ENCODE assay signal across 25 cellular contexts in genomic region chr4:18369561-18369960, GRCh38.
"Had no signal": no experiment of that assay in that cellular context is flagged by ENCODE, and none has a peak within 500 bp of the region (broad histone marks: within the 10 kb centered on the region; RNA-seq: fewer than 3 reads in every experiment).

No MANE protein-coding gene starts in this region.

- H3K27me3 ChIP-seq: neural progenitor cell, ovary, right lobe of liver, sigmoid colon, stomach, thyroid gland, tibial nerve, upper lobe of left lung, vagina had no signal

- H3K9ac ChIP-seq: neural progenitor cell, parathyroid adenoma had no signal

- H3K4me3 ChIP-seq: neural progenitor cell, ovary, psoas muscle, right lobe of liver, sigmoid colon, stomach, thoracic aorta, thyroid gland, tibial nerve, upper lobe of left lung, vagina had no signal

- H2AFZ ChIP-seq: neural progenitor cell, parathyroid adenoma had no signal

- DNase-seq: occipital lobe; ovary; posterior cingulate gyrus; psoas muscle; right cardiac atrium; right lobe of liver; sigmoid colon; small intestine; stimulated activated CD4-positive, alpha-beta T cell treated with anti-CD3 and anti-CD28 coated beads, Interleukin-15, amount 100 ng/mL, for 24 hours; stimulated activated CD4-positive, alpha-beta T cell treated with anti-CD3 and anti-CD28 coated beads, Interleukin-2, amount 100 ng/mL, for 24 hours; stimulated activated CD4-positive, alpha-beta T cell treated with anti-CD3 and anti-CD28 coated beads, Interleukin-2, amount 100 ng/mL, for 48 hours; stimulated activated CD4-positive, alpha-beta T cell treated with anti-CD3 and anti-CD28 coated beads, Interleukin-4, amount 100 ng/mL, for 24 hours; stimulated activated naive B cell treated with anti-CD40 and anti-IgM and Interleukin-4, amounts not matched to agents 10 μg/mL and 1 μg/mL and 100 μg/mL, for 72 hours; stimulated activated naive CD4-positive, alpha-beta T cell treated with Interleukin-2 at 50 U/mL for 16 hours; stomach; thyroid gland; trophoblast cell; upper lobe of left lung had no signal

- FAIRE-seq: urothelium cell line had no signal

- H3K9me3 ChIP-seq: ovary, psoas muscle, right lobe of liver, sigmoid colon, stomach, thoracic aorta, thyroid gland, upper lobe of left lung, vagina had no signal

- ATAC-seq: psoas muscle; right cardiac atrium; right lobe of liver; stimulated activated effector memory CD8-positive, alpha-beta T cell treated with anti-CD3 and anti-CD28 coated beads, Interleukin-12 subunit alpha, Interleukin-12 subunit beta, amount 100 ng/mL, for 72 hours; stimulated activated naive B cell treated with anti-CD40 and anti-IgM and Interleukin-4, amounts not matched to agents 10 μg/mL and 1 μg/mL and 100 μg/mL, for 72 hours had no signal

- H3K79me2 ChIP-seq: parathyroid adenoma had no signal

- H3K36me3 ChIP-seq: neural progenitor cell, ovary, right lobe of liver, sigmoid colon, stomach, thoracic aorta, thyroid gland, tibial nerve, upper lobe of left lung, vagina had no signal

- H3K4me2 ChIP-seq: neural progenitor cell had no signal

- H3K4me1 ChIP-seq: neural progenitor cell, parathyroid adenoma, psoas muscle, right lobe of liver, sigmoid colon, stomach, thyroid gland, tibial nerve, upper lobe of left lung, vagina had no signal

- H3K27ac ChIP-seq: neural progenitor cell, ovary, parathyroid adenoma, psoas muscle, right lobe of liver, sigmoid colon, stomach, thoracic aorta, thyroid gland, tibial nerve, upper lobe of left lung, vagina had no signal
